8 cellular contexts compared by ENCODE assay signal in genomic region chr20:13784893-13785715, GRCh38. TPM values are rescaled to one million over a fixed set of nuclear protein-coding genes. Genes with fewer than 3 reads are reported as not detected.
DNase-seq lines count a peak whose midpoint lies in the region; ATAC-seq lines count a peak whose summit lies in the region.

Gene ESF1, minus strand, starts transcription at chr20:13784919. Its CDS starts 1,779 bp downstream, at chr20:13783140.
Gene NDUFAF5, plus strand, starts transcription at chr20:13785028. Its CDS starts 41 bp downstream, at chr20:13785069.

- no peaks in the 10 kb centered on the region for H3K9me3 Mint-ChIP-seq in effector memory CD8-positive, alpha-beta T cell
- H3K9me3 Mint-ChIP-seq in memory B cell, result no peaks in the 10 kb centered on the region

- DNase-seq in COLO668 (lab: John Stamatoyannopoulos, UW; ENCODE audit: unreplicated experiment) (peak; percentile 97), HT1080 (ENCODE audit: low read depth) (peak; percentile 94), NOMO-1 treated with DMSO at 0.1 percent for 48 hours (lab: John Stamatoyannopoulos, UW; ENCODE audit: unreplicated experiment) (peak; percentile 93), memory B cell (ENCODE audit: low spot score in 2 of 2) (peak; percentile 81 to 82)
- DNase-seq in activated CD8-positive, alpha-beta memory T cell treated with anti-CD3 and anti-CD28 coated beads for 4 hours (ENCODE audit: low read depth in 2 of 2), result peak; percentile 85 to 88
- DNase-seq in effector memory CD8-positive, alpha-beta T cell, result peak; percentile 84 to 87 (median 85)
- peak; percentile 84 for DNase-seq in stimulated activated CD8-positive, alpha-beta memory T cell treated with anti-CD3 and anti-CD28 coated beads, Interleukin-12 subunit alpha, Interleukin-12 subunit beta, amount 100 ng/mL, for 24 hours (ENCODE audit: extremely low read depth)

- peaks cover 36 to 57% of the 10 kb centered on the region in 2 donors for H3K4me1 Mint-ChIP-seq in effector memory CD8-positive, alpha-beta T cell (ENCODE audit: low read depth in 2 of 2)
- H3K4me1 Mint-ChIP-seq in memory B cell, result peaks cover 30% of the 10 kb centered on the region

- peak within 1 kb of the TSS; percentile 95 to 98 for H3K4me3 Mint-ChIP-seq in effector memory CD8-positive, alpha-beta T cell
- peak within 1 kb of the TSS; percentile 96 for H3K4me3 Mint-ChIP-seq in memory B cell

- H3K27me3 Mint-ChIP-seq in effector memory CD8-positive, alpha-beta T cell, result no peaks in the 10 kb centered on the region
- no peaks in the 10 kb centered on the region for H3K27me3 Mint-ChIP-seq in memory B cell

- ATAC-seq in GM21360 (IDR thresholded peaks at IDR 0.05; ENCODE audit: unreplicated experiment) (peak; percentile 94), memory B cell (ENCODE audit: low read depth) (peak; percentile 96)
- ATAC-seq in effector memory CD8-positive, alpha-beta T cell (replicated peaks), result peak; percentile 97

- H3K36me3 Mint-ChIP-seq in effector memory CD8-positive, alpha-beta T cell (ENCODE audit: insufficient read depth), result peaks cover 52% of the 10 kb centered on the region
- H3K36me3 Mint-ChIP-seq in memory B cell, result peaks cover 17% of the 10 kb centered on the region

- peak within 1 kb of the TSS; percentile 96 to 99 for H3K27ac Mint-ChIP-seq in effector memory CD8-positive, alpha-beta T cell
- peak within 1 kb of the TSS; percentile 81 for H3K27ac Mint-ChIP-seq in memory B cell

RNA-seq across cellular contexts. Expression of gene ESF1, which starts in this region (rescaled TPM):
- total RNA-seq in HT1080 (2014; rRNA removed; shearing (Covaris generic)), result 11.4 and 11.5 TPM in 2 replicates
- polyA plus RNA-seq in HT1080 (2015; cell fraction: cytosol; rRNA removed), result 11.3 and 17.9 TPM in 2 replicates
- 21.1 and 24.1 TPM in 2 replicates for polyA plus RNA-seq in HT1080 (2015; cell fraction: nucleus; rRNA removed)

RNA-seq across cellular contexts. Expression of gene NDUFAF5, which starts in this region (rescaled TPM):
- total RNA-seq in HT1080 (2014; rRNA removed; shearing (Covaris generic)), result 17.4 and 20.1 TPM in 2 replicates
- 15.6 and 15.8 TPM in 2 replicates for polyA plus RNA-seq in HT1080 (2015; cell fraction: cytosol; rRNA removed)
- polyA plus RNA-seq in HT1080 (2015; cell fraction: nucleus; rRNA removed), result 29.1 and 36.5 TPM in 2 replicates

Comparison
In these comparisons a context has a peak if more than half of its experiments do, and no peak if none do; other contexts are left out.
1. Peak in every context shown above with its lines: DNase-seq and ATAC-seq.